In genomic region chr5:131635755-131636479, GRCh38 we compare ENCODE assay signal across 8 cellular contexts. TPM values are rescaled to one million over a fixed set of nuclear protein-coding genes. Genes with fewer than 3 reads are reported as not detected.
A peak's percentile ranks its signal among the peaks of the same experiment; 100 is the strongest.
DNase-seq lines count a peak whose midpoint lies in the region; ATAC-seq and TF ChIP-seq lines count a peak whose summit lies in the region.

No MANE protein-coding gene starts in this region.

- H3K27me3 ChIP-seq in HUES64 (ENCODE audit: insufficient read depth, low read length) (no peaks in the 10 kb centered on the region), left ventricle myocardium inferior (ENCODE audit: low read depth) (no peaks in the 10 kb centered on the region)

- no peaks in the 10 kb centered on the region for H3K36me3 ChIP-seq in HUES64 (ENCODE audit: insufficient read depth, low read length)
- H3K36me3 ChIP-seq in left ventricle myocardium inferior: no peaks in the 10 kb centered on the region

- no peak for TF ChIP-seq CTCF in left ventricle myocardium inferior (IDR thresholded peaks at IDR 0.05; ENCODE audit: borderline replicate concordance)

- H3K9me3 Mint-ChIP-seq in activated naive CD4-positive, alpha-beta T cell treated with anti-CD3 and anti-CD28 coated beads, Interleukin-2, amount 10 ng/mL, durations not matched to agents 7 days and 5 days: no peaks in the 10 kb centered on the region

- H3K4me3 ChIP-seq in HUES64 (ENCODE audit: low read length) (peak overlapping the region; percentile 86), left ventricle myocardium inferior (peak overlapping the region; percentile 94)

- H3K9me3 ChIP-seq in HUES64 (ENCODE audit: insufficient read depth, low read depth, low read length) (no peaks in the 10 kb centered on the region), left ventricle myocardium inferior (replicated peaks) (no peaks in the 10 kb centered on the region)

- ATAC-seq in HG03135 (IDR thresholded peaks at IDR 0.05; ENCODE audit: unreplicated experiment): no peak

- intact Hi-C loops in left ventricle myocardium inferior (cut with micrococcal nuclease): no loop called here

- H3K4me1 Mint-ChIP-seq in activated naive CD4-positive, alpha-beta T cell treated with anti-CD3 and anti-CD28 coated beads, Interleukin-2, amount 10 ng/mL, durations not matched to agents 7 days and 5 days: peaks cover 34% of the 10 kb centered on the region

- H3K4me3 Mint-ChIP-seq in activated naive CD4-positive, alpha-beta T cell treated with anti-CD3 and anti-CD28 coated beads, Interleukin-2, amount 10 ng/mL, durations not matched to agents 7 days and 5 days: peak overlapping the region; percentile 91

- no peaks in the 10 kb centered on the region for H3K27me3 Mint-ChIP-seq in activated naive CD4-positive, alpha-beta T cell treated with anti-CD3 and anti-CD28 coated beads, Interleukin-2, amount 10 ng/mL, durations not matched to agents 7 days and 5 days

- WGBS in HUES64: 4% methylated on average over 15 of the region's 16 CpGs

- H3K27ac ChIP-seq in HUES64 (ENCODE audit: low read depth, low read length) (peak overlapping the region; percentile 94), left ventricle myocardium inferior (replicated peaks) (peak overlapping the region; percentile 99)

- DNase-seq in DMS53 (lab: John Stamatoyannopoulos, UW) (peak; percentile 71), left ventricle myocardium inferior (no peak), renal cortical epithelial cell (ENCODE audit: low read depth) (peak; percentile 54), NCI-H2196 (lab: John Stamatoyannopoulos, UW; ENCODE audit: unreplicated experiment) (no peak), NCI-H1436 treated with DMSO at 0.1 percent for 48 hours (lab: John Stamatoyannopoulos, UW) (no peak)
- no peak for DNase-seq in activated naive CD4-positive, alpha-beta T cell treated with anti-CD3 and anti-CD28 coated beads, Interleukin-2, amount 10 ng/mL, durations not matched to agents 7 days and 5 days

- H3K4me1 ChIP-seq in HUES64 (ENCODE audit: insufficient read depth, low read length) (peaks cover 18% of the 10 kb centered on the region), left ventricle myocardium inferior (peaks cover 50% of the 10 kb centered on the region)

- CTCF ChIA-PET in activated naive CD4-positive, alpha-beta T cell treated with anti-CD3 and anti-CD28 coated beads, Interleukin-2, amount 10 ng/mL, durations not matched to agents 7 days and 5 days (lab: Charles Lee): interaction anchor here (1.3 kb wide), 1 partner anchor 46 kb away, joined by 4 read pairs; no protein-coding TSS in a partner anchor

- H3K36me3 Mint-ChIP-seq in activated naive CD4-positive, alpha-beta T cell treated with anti-CD3 and anti-CD28 coated beads, Interleukin-2, amount 10 ng/mL, durations not matched to agents 7 days and 5 days: peaks cover 1% of the 10 kb centered on the region

- peak overlapping the region; percentile 83 for H3K9ac ChIP-seq in HUES64 (ENCODE audit: low read depth, low read length)

- H3K27ac Mint-ChIP-seq in activated naive CD4-positive, alpha-beta T cell treated with anti-CD3 and anti-CD28 coated beads, Interleukin-2, amount 10 ng/mL, durations not matched to agents 7 days and 5 days: peak overlapping the region; percentile 100

RNA-seq across cellular contexts. Expression of gene RAPGEF6, which starts 0.9 kb away (rescaled TPM):
- 7.0 TPM for polyA plus RNA-seq in HUES64 (2013, experiment 1 of 2)
- polyA plus RNA-seq in HUES64 (2013, experiment 2 of 2): 6.8 TPM
- total RNA-seq in left ventricle myocardium inferior (9.6 TPM), renal cortical epithelial cell (12.7 and 27.8 TPM in 2 replicates)

Comparison
In these comparisons a context has a peak if more than half of its experiments do, and no peak if none do; other contexts are left out.
1. DNase-seq: peak in DMS53 (single experiment) and renal cortical epithelial cell (single experiment); none in activated naive CD4-positive, alpha-beta T cell treated with anti-CD3 and anti-CD28 coated beads, Interleukin-2, amount 10 ng/mL, durations not matched to agents 7 days and 5 days (single experiment), left ventricle myocardium inferior (single experiment), NCI-H2196 (single experiment) and NCI-H1436 treated with DMSO at 0.1 percent for 48 hours (single experiment).